In the genomic region with DNA sequence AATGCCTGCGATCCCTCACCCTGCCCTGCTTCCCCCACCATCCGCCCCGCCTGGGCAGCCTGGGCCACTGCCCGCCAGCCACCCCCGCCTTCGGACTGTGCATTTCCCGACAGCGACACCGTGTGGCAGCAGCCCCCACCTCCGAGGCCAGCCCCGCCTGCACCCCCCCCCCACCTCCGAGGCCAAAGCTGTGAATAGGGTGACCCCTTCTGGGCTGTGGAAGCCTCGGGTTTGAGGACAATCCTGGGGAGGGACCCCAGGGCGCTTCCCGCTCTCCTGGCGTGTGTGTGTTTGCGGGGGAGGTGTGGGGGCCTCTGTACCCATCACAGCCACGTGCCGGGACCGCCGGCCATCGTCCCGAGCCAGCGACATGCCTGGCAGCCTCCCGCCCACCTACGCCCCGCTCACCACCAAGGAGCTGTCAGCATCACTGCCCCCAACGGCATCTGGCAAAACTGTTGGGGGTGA, we compare ENCODE assay signal across 8 cellular contexts. TPM values are rescaled to one million over a fixed set of nuclear protein-coding genes. Genes with fewer than 3 reads are reported as not detected.
DNase-seq lines count a peak whose midpoint lies in the region; ATAC-seq and TF ChIP-seq lines count a peak whose summit lies in the region.

No MANE protein-coding gene starts in this region.

- H3K9me3 ChIP-seq in SJCRH30 (replicated peaks) (no peaks in the 10 kb centered on the region), stomach smooth muscle (ENCODE audit: control insufficient read depth in 2 of 2, low read length in 2 of 2) (no peaks in the 10 kb centered on the region)

- peak; percentile 97 for TF ChIP-seq CTCF in foreskin keratinocyte (conservative IDR thresholded peaks at IDR 0.05)

- H3K4me3 ChIP-seq in SJCRH30 (no peak overlapping the region), stomach smooth muscle (ENCODE audit: low read length in 2 of 2) (peak overlapping the region in 1 of 2 donors; percentile 22)

- DNase-seq in GF-D8 (lab: John Stamatoyannopoulos, UW) (peak; percentile 31), HUDEP-2 (lab: John Stamatoyannopoulos, UW; ENCODE audit: unreplicated experiment in 76 of 76) (peak in 71 of 76 experiments; percentile 15 to 94 (median 79)), SJCRH30 (peak; percentile 92 to 95), activated gamma-delta T cell treated with Interleukin-2 at 50 U/mL for 16 hours (peak; percentile 87), foreskin keratinocyte (peak in 1 of 2 donors; percentile 42), nucleus accumbens (lab: John Stamatoyannopoulos, UW) (peak in 55 of 56 donors; percentile 49 to 96 (median 87))

- H3K4me1 ChIP-seq in SJCRH30, result peaks cover 4% of the 10 kb centered on the region; the same call in 1 of the 2 replicates
- no peaks in the 10 kb centered on the region for H3K4me1 ChIP-seq in foreskin keratinocyte
- H3K4me1 ChIP-seq in stomach smooth muscle (ENCODE audit: control insufficient read depth, insufficient read depth, low read length), result peaks cover 63% of the 10 kb centered on the region

- 0 out of 2 replicates have a peak, but pooled peaks cover 2% of the 10 kb centered on the region for H3K36me3 ChIP-seq in SJCRH30
- H3K36me3 ChIP-seq in stomach smooth muscle (ENCODE audit: control insufficient read depth in 2 of 2, insufficient read depth in 2 of 2, low read length in 2 of 2), result peaks cover 0 to 12% of the 10 kb centered on the region in 2 donors

- H3K27ac ChIP-seq in SJCRH30 (no peak overlapping the region), foreskin keratinocyte (no peak overlapping the region), stomach smooth muscle (ENCODE audit: low read length) (peak overlapping the region; percentile 82)

- ATAC-seq in foreskin keratinocyte, result peak; percentile 60
- ATAC-seq in HG03378 (IDR thresholded peaks at IDR 0.05; ENCODE audit: unreplicated experiment), result no peak

- peak overlapping the region; percentile 42 to 56 for H3K9ac ChIP-seq in stomach smooth muscle (ENCODE audit: low read length in 2 of 2)

- H3K27me3 ChIP-seq in SJCRH30 (no peaks in the 10 kb centered on the region), foreskin keratinocyte (no peaks in the 10 kb centered on the region), stomach smooth muscle (ENCODE audit: control insufficient read depth in 1 of 2, insufficient read depth in 2 of 2, low read length in 2 of 2) (no peaks in the 10 kb centered on the region)

RNA-seq across cellular contexts. Expression of a gene that starts 33.8 kb away (rescaled TPM):
- 10.4 and 11.5 TPM in 2 replicates for total RNA-seq in SJCRH30 (2014; rRNA removed; shearing (Covaris generic))
- 9.1 and 10.0 TPM in 2 replicates for total RNA-seq in foreskin keratinocyte
- 2.1 and 3.2 TPM in 2 replicates for polyA plus RNA-seq in foreskin keratinocyte
